In the genomic region with DNA sequence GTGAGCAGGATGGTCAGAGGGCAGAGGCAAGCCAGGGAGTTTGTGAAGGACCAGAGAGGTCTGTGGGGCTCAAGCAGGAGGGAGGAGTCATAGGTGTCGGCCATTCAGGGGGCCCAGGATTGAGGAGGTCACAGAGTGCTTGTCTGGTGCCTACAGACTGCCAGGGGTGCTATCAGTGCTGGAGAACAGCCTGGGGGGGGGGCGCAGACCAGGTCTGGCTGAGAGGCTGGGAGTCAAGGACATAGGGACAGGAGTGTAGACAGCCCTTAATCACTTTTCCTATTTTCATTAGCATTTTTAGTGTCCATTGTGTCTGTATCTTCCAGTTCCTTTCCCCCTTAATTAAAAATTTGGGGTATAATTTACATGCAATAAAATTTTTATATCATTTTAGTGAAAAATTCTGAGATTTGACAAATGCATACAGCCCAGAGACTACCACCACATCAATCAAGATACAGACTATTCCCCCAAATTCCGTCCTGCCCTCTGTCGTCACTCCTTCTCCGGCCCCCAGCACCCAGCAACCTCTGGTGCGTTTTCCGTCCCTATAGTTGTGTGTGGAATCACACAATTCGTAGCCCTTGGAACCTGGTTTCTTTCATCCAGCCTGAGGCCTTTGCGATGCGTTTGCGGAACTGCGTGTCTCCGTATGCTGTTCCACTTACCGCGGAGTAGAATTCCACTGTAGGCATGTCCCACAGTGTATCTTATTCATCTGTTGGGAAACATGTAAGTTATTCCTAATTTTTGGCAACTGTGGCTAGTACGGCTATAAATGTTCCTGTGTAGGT, we compare ENCODE assay signal across 14 cellular contexts. TPM values are rescaled to one million over a fixed set of nuclear protein-coding genes. Genes with fewer than 3 reads are reported as not detected.
A peak's percentile ranks its signal among the peaks of the same experiment; 100 is the strongest.
DNase-seq lines count a peak whose midpoint lies in the region; ATAC-seq and TF ChIP-seq lines count a peak whose summit lies in the region.
"Had no signal": no experiment of that assay in that cellular context is flagged by ENCODE, and none has a peak within 500 bp of the region (broad histone marks: within the 10 kb centered on the region; RNA-seq: fewer than 3 reads in every experiment).

No MANE protein-coding gene starts in this region.

- TF ChIP-seq POLR2A in esophagus squamous epithelium (IDR thresholded peaks at IDR 0.05): no peak

- no peaks in the 10 kb centered on the region for H3K36me3 ChIP-seq in mesendoderm (ENCODE audit: control insufficient read depth, insufficient read depth, low read length)
- H3K36me3 ChIP-seq in esophagus squamous epithelium: no peaks in the 10 kb centered on the region
- H3K36me3 ChIP-seq: gastroesophageal sphincter, ovary had no signal

- peaks cover 85% of the 10 kb centered on the region for H3K4me1 Mint-ChIP-seq in activated CD8-positive, alpha-beta T cell treated with anti-CD3 and anti-CD28 coated beads, Interleukin-2, amount 10 ng/mL, durations not matched to agents 7 days and 5 days (ENCODE audit: low read depth)

- H3K27me3 ChIP-seq in mesendoderm (ENCODE audit: insufficient read depth, low read length, poor library complexity) (no peaks in the 10 kb centered on the region), esophagus squamous epithelium (peaks cover 0 to 12% (median 0%) of the 10 kb centered on the region in 4 donors)
- H3K27me3 ChIP-seq: ovary had no signal

- H2AK5ac ChIP-seq in mesendoderm (ENCODE audit: low read length): no peak overlapping the region

- no peaks in the 10 kb centered on the region for H3K9me3 ChIP-seq in esophagus squamous epithelium
- H3K9me3 ChIP-seq: gastroesophageal sphincter, ovary, SK-N-SH had no signal

- no peak overlapping the region for H4K5ac ChIP-seq in mesendoderm (ENCODE audit: low read length)

- no peak overlapping the region for H2BK120ac ChIP-seq in mesendoderm (ENCODE audit: low read depth, low read length)

- no peaks in the 10 kb centered on the region for H3K79me2 ChIP-seq in mesendoderm (ENCODE audit: control insufficient read depth, insufficient read depth, low read length)

- intact Hi-C loops in Right ventricle myocardium superior (cut with DNase I) (no loop called here), cardiac septum (cut with DNase I) (no loop called here), esophagus squamous epithelium (cut with DNase I) (no loop called here)

- no peak overlapping the region for H3K4me2 ChIP-seq in mesendoderm (ENCODE audit: low read length)
- H3K4me2 ChIP-seq: SK-N-SH had no signal

- H3K9me3 Mint-ChIP-seq in activated CD8-positive, alpha-beta T cell treated with anti-CD3 and anti-CD28 coated beads, Interleukin-2, amount 10 ng/mL, durations not matched to agents 7 days and 5 days (ENCODE audit: insufficient read depth): no peaks in the 10 kb centered on the region

- peak overlapping the region; percentile 98 for H3K27ac Mint-ChIP-seq in activated CD8-positive, alpha-beta T cell treated with anti-CD3 and anti-CD28 coated beads, Interleukin-2, amount 10 ng/mL, durations not matched to agents 7 days and 5 days

- H3K23ac ChIP-seq in mesendoderm (ENCODE audit: low read length): no peak overlapping the region

- CTCF ChIA-PET in activated CD8-positive, alpha-beta T cell treated with anti-CD3 and anti-CD28 coated beads, Interleukin-2, amount 10 ng/mL, durations not matched to agents 7 days and 5 days (lab: Charles Lee): interaction anchor here (0.9 to 15.9 kb wide), 6 partner anchors 10 to 74 kb away, joined by 3 to 265 read pairs (median 12); a partner anchor contains a TSS

- peak overlapping the region; percentile 36 for H2BK5ac ChIP-seq in mesendoderm (ENCODE audit: low read length)

- H3K4me3 ChIP-seq in mesendoderm (ENCODE audit: low read length): no peak overlapping the region
- H3K4me3 ChIP-seq in esophagus squamous epithelium: no peak overlapping the region
- H3K4me3 ChIP-seq: gastroesophageal sphincter, ovary had no signal

- H4K8ac ChIP-seq in mesendoderm (ENCODE audit: low read depth, low read length): no peak overlapping the region

- ATAC-seq in Right ventricle myocardium superior (ENCODE audit: poor library complexity) (no peak), HG03442 (IDR thresholded peaks at IDR 0.05; ENCODE audit: unreplicated experiment) (no peak)
- ATAC-seq in activated CD8-positive, alpha-beta T cell treated with anti-CD3 and anti-CD28 coated beads, Interleukin-2, amount 10 ng/mL, durations not matched to agents 7 days and 5 days: no peak
- ATAC-seq: gastroesophageal sphincter had no signal

- no peak overlapping the region for H3K4ac ChIP-seq in mesendoderm (ENCODE audit: low read depth, low read length)

- H3K56ac ChIP-seq in mesendoderm (ENCODE audit: low read length): no peak overlapping the region

- POLR2A ChIA-PET in activated CD8-positive, alpha-beta T cell treated with anti-CD3 and anti-CD28 coated beads, Interleukin-2, amount 10 ng/mL, durations not matched to agents 7 days and 5 days (lab: Charles Lee): interaction anchor here (1.2 to 2.7 kb wide), 6 partner anchors 10 to 74 kb away, joined by 3 to 19 read pairs (median 4); a partner anchor contains a TSS

- no peak overlapping the region for H3K27ac ChIP-seq in mesendoderm (ENCODE audit: low read depth, low read length)
- H3K27ac ChIP-seq in esophagus squamous epithelium: peak overlapping the region in 1 of 4 donors; percentile 13
- H3K27ac ChIP-seq: gastroesophageal sphincter, ovary had no signal

- H3K4me3 Mint-ChIP-seq in activated CD8-positive, alpha-beta T cell treated with anti-CD3 and anti-CD28 coated beads, Interleukin-2, amount 10 ng/mL, durations not matched to agents 7 days and 5 days: peak overlapping the region; percentile 93

- no peak overlapping the region for H2BK15ac ChIP-seq in mesendoderm (replicated peaks; ENCODE audit: low read depth)

- peaks cover 85% of the 10 kb centered on the region for H3K36me3 Mint-ChIP-seq in activated CD8-positive, alpha-beta T cell treated with anti-CD3 and anti-CD28 coated beads, Interleukin-2, amount 10 ng/mL, durations not matched to agents 7 days and 5 days (ENCODE audit: low read depth)

- peak; percentile 6 for DNase-seq in Right ventricle myocardium superior
- DNase-seq in cardiac septum (ENCODE audit: low spot score): no peak
- no peak for DNase-seq in activated CD8-positive, alpha-beta T cell treated with anti-CD3 and anti-CD28 coated beads, Interleukin-2, amount 10 ng/mL, durations not matched to agents 7 days and 5 days
- DNase-seq in mesendoderm: no peak
- no peak for DNase-seq in esophagus squamous epithelium (lab: John Stamatoyannopoulos, UW)
- no peak for DNase-seq in NK-92 treated with Interleukin-12 subunit alpha and Interleukin-12 subunit beta, amount 100 ng/mL, for 24 hours (lab: John Stamatoyannopoulos, UW)
- DNase-seq in GM19240 (ENCODE audit: insufficient read length, low spot score): no peak
- DNase-seq: IMR-90, NCI-H2227 treated with DMSO at 0.1 percent for 48 hours, ovary, SK-N-SH had no signal

- H3K9ac ChIP-seq in mesendoderm (ENCODE audit: low read length): no peak overlapping the region
- H3K9ac ChIP-seq: SK-N-SH had no signal

- no CpG with 5 or more reads among the region's 16 CpGs for WGBS in mesendoderm (ENCODE audit: extremely low coverage, insufficient coverage, low lambda C conversion rate)
- WGBS in esophagus squamous epithelium, 2 donors: 91% methylated on average over 16 of the region's 16 CpGs

- no peaks in the 10 kb centered on the region for H3K27me3 Mint-ChIP-seq in activated CD8-positive, alpha-beta T cell treated with anti-CD3 and anti-CD28 coated beads, Interleukin-2, amount 10 ng/mL, durations not matched to agents 7 days and 5 days (ENCODE audit: low read depth)

- H3K4me1 ChIP-seq in mesendoderm (ENCODE audit: control insufficient read depth, low read depth, low read length) (no peaks in the 10 kb centered on the region), esophagus squamous epithelium (no peaks in the 10 kb centered on the region)
- H3K4me1 ChIP-seq: gastroesophageal sphincter had no signal

- no peak overlapping the region for H3K18ac ChIP-seq in mesendoderm (ENCODE audit: low read length)

- no peaks in the 10 kb centered on the region for H3K79me1 ChIP-seq in mesendoderm (ENCODE audit: low read length)

- no peak for TF ChIP-seq CTCF in esophagus squamous epithelium (IDR thresholded peaks at IDR 0.05)

RNA-seq across cellular contexts. Expression of a gene that starts 6.2 kb away (rescaled TPM):
- total RNA-seq in Right ventricle myocardium superior: 0.70 TPM
- 1.2 TPM for total RNA-seq in cardiac septum
- 100 to 1,000 TPM; 268 to 297 TPM for total RNA-seq in activated CD8-positive, alpha-beta T cell treated with anti-CD3 and anti-CD28 coated beads, Interleukin-2, amount 10 ng/mL, durations not matched to agents 7 days and 5 days
- polyA plus RNA-seq in mesendoderm (2013, experiment 1 of 2): 0.46 TPM
- 0.63 TPM for polyA plus RNA-seq in mesendoderm (2013, experiment 2 of 2)
- 1 to 10 TPM; 2.2 to 7.8 (median 3.3) TPM for total RNA-seq in esophagus squamous epithelium
- total RNA-seq: lung microvascular endothelial cell had no signal

RNA-seq across cellular contexts. Expression of a gene that starts 50.0 kb away (rescaled TPM):
- total RNA-seq in Right ventricle myocardium superior: 1.2 TPM
- 4.6 TPM for total RNA-seq in cardiac septum
- 1 to 10 TPM; 4.0 to 5.5 TPM for total RNA-seq in activated CD8-positive, alpha-beta T cell treated with anti-CD3 and anti-CD28 coated beads, Interleukin-2, amount 10 ng/mL, durations not matched to agents 7 days and 5 days
- polyA plus RNA-seq in mesendoderm (2013, experiment 1 of 2): 1.7 TPM
- 1.7 TPM for polyA plus RNA-seq in mesendoderm (2013, experiment 2 of 2)
- total RNA-seq in esophagus squamous epithelium: 10 to 100 TPM in 1 of 4 donors, 1 to 10 TPM in 2, not detected in 1; 2.5 to 12.8 (median 2.5) TPM

RNA-seq across cellular contexts. Expression of a gene that starts 55.7 kb away (rescaled TPM):
- 54.5 TPM for total RNA-seq in Right ventricle myocardium superior
- total RNA-seq in cardiac septum: 77.6 TPM
- 10 to 100 TPM; 73.2 to 74.3 TPM for total RNA-seq in activated CD8-positive, alpha-beta T cell treated with anti-CD3 and anti-CD28 coated beads, Interleukin-2, amount 10 ng/mL, durations not matched to agents 7 days and 5 days
- 16.6 TPM for polyA plus RNA-seq in mesendoderm (2013, experiment 1 of 2)
- polyA plus RNA-seq in mesendoderm (2013, experiment 2 of 2): 16.7 TPM
- 10 to 100 TPM; 29.3 to 57.8 (median 47.5) TPM for total RNA-seq in esophagus squamous epithelium

Comparison
In these comparisons a context has a peak if more than half of its experiments do, and no peak if none do; other contexts are left out.
1. RNA of a gene that starts 6.2 kb away (total RNA-seq): 268 to 297 TPM in activated CD8-positive, alpha-beta T cell treated with anti-CD3 and anti-CD28 coated beads, Interleukin-2, amount 10 ng/mL, durations not matched to agents 7 days and 5 days; 2.2 to 7.8 TPM in esophagus squamous epithelium, 1.2 TPM in cardiac septum (single experiment) and 0.70 TPM in Right ventricle myocardium superior (single experiment); every median in the first group is over 10 times any median in the second.